In genomic region chr1:234372011-234372757, GRCh38 we compare ENCODE assay signal across 1 cellular context.
TF ChIP-seq lines count a peak whose summit lies in the region.

No MANE protein-coding gene starts in this region.

TF ChIP-seq in GM23338, 12 proteins besides CTCF, POLR2A, EP300 and RAD21 (continued from another document):
- TF ChIP-seq ZNF462 (CRISPR knock-in tag; IDR thresholded peaks at IDR 0.05) (no peak), ZNF114 (CRISPR knock-in tag; IDR thresholded peaks at IDR 0.05) (no peak), NANOG (IDR thresholded peaks at IDR 0.05; ENCODE audit: borderline replicate concordance) (no peak), ZNF331 (CRISPR knock-in tag; IDR thresholded peaks at IDR 0.05; ENCODE audit: low read depth) (no peak)
